In genomic region chr17:68718924-68719323, GRCh38 we compare ENCODE assay signal across 29 cellular contexts.
"Had no signal": no experiment of that assay in that cellular context is flagged by ENCODE, and none has a peak within 500 bp of the region (broad histone marks: within the 10 kb centered on the region; RNA-seq: fewer than 3 reads in every experiment).

No MANE protein-coding gene starts in this region.

- H3K9me3 ChIP-seq: ascending aorta, breast epithelium, esophagus muscularis mucosa had no signal

- H3K27ac Mint-ChIP-seq: activated CD4-positive, alpha-beta memory T cell treated with anti-CD3 and anti-CD28 coated beads for 36 hours; activated CD4-positive, alpha-beta T cell treated with anti-CD3 and anti-CD28 coated beads for 36 hours; activated CD4-positive, alpha-beta T cell treated with anti-CD3 and anti-CD28 coated beads, Interleukin-2, amount 10 ng/mL, durations not matched to agents 24 days and 14 days; activated CD8-positive, alpha-beta memory T cell treated with anti-CD3 and anti-CD28 coated beads, Interleukin-2, amount 10 ng/mL, durations not matched to agents 7 days and 5 days; activated CD8-positive, alpha-beta T cell treated with anti-CD3 and anti-CD28 coated beads, Interleukin-2, amount 10 ng/mL, durations not matched to agents 7 days and 5 days; activated naive CD4-positive, alpha-beta T cell treated with anti-CD3 and anti-CD28 coated beads, Interleukin-2, amount 10 ng/mL, durations not matched to agents 7 days and 5 days; activated naive CD4-positive, alpha-beta T cell treated with anti-CD3 and anti-CD28 coated beads, Interleukin-2, amount 50 U/mL, for 72 hours; activated naive CD8-positive, alpha-beta T cell treated with anti-CD3 and anti-CD28 coated beads, Interleukin-2, amount 10 ng/mL, durations not matched to agents 7 days and 5 days; activated T-helper 1 cell treated with anti-CD3 and anti-CD28 coated beads, Interleukin-12 subunit alpha, Interleukin-12 subunit beta, Interleukin-2, Interleukin-4 antibody, amounts not matched to agents 30 ng/mL and 10 ng/mL and 1 ng/mL, durations not matched to agents 14 hours and 24 hours and 36 hours; activated T-helper 2 cell treated with anti-CD3 and anti-CD28 coated beads, Interferon-gamma antibody, Interleukin-2, Interleukin-4, amounts not matched to agents 10 μg/mL and 5 μg/mL and 100 μg/mL, durations not matched to agents 14 hours and 24 hours and 36 hours; brain; dendritic cell treated with granulocyte-macrophage colony-stimulating factor and Interleukin-4, amounts not matched to agents 40 ng/mL and 50 ng/mL, for 4 days; effector memory CD8-positive, alpha-beta T cell had no signal

- H3K27me3 ChIP-seq: ascending aorta, breast epithelium, cardiac muscle cell had no signal

- H3K36me3 Mint-ChIP-seq: activated CD4-positive, alpha-beta memory T cell treated with anti-CD3 and anti-CD28 coated beads for 36 hours; activated CD8-positive, alpha-beta memory T cell treated with anti-CD3 and anti-CD28 coated beads, Interleukin-2, amount 10 ng/mL, durations not matched to agents 7 days and 5 days; activated naive CD4-positive, alpha-beta T cell treated with anti-CD3 and anti-CD28 coated beads, Interleukin-2, amount 10 ng/mL, durations not matched to agents 7 days and 5 days; activated naive CD4-positive, alpha-beta T cell treated with anti-CD3 and anti-CD28 coated beads, Interleukin-2, amount 50 U/mL, for 72 hours; activated naive CD8-positive, alpha-beta T cell treated with anti-CD3 and anti-CD28 coated beads, Interleukin-2, amount 10 ng/mL, durations not matched to agents 7 days and 5 days; brain had no signal

- H3K4me1 ChIP-seq: ascending aorta, breast epithelium, esophagus muscularis mucosa had no signal

- DNase-seq: activated CD4-positive, alpha-beta memory T cell treated with anti-CD3 and anti-CD28 coated beads for 36 hours; activated CD4-positive, alpha-beta T cell treated with anti-CD3 and anti-CD28 coated beads for 36 hours; activated CD4-positive, alpha-beta T cell treated with anti-CD3 and anti-CD28 coated beads, Interleukin-2, amount 10 ng/mL, durations not matched to agents 24 days and 14 days; activated CD4-positive, CD25-positive, alpha-beta regulatory T cell; activated CD4-positive, CD25-positive, alpha-beta regulatory T cell treated with anti-CD3 and anti-CD28 coated beads, Interleukin-2, amount 50 U/mL, for 72 hours; activated CD8-positive, alpha-beta memory T cell treated with anti-CD3 and anti-CD28 coated beads, Interleukin-2, amount 10 ng/mL, durations not matched to agents 7 days and 5 days; activated CD8-positive, alpha-beta memory T cell treated with anti-CD3 and anti-CD28 coated beads, Interleukin-2, amount 50 U/mL, for 4 hours; activated CD8-positive, alpha-beta T cell treated with anti-CD3 and anti-CD28 coated beads, Interleukin-2, amount 10 ng/mL, durations not matched to agents 7 days and 5 days; activated effector memory CD4-positive, alpha-beta T cell treated with anti-CD3 and anti-CD28 coated beads, Interleukin-2, amount 50 U/mL, for 16 hours; activated naive CD4-positive, alpha-beta T cell treated with anti-CD3 and anti-CD28 coated beads, Interleukin-2, amount 10 ng/mL, durations not matched to agents 7 days and 5 days; activated naive CD8-positive, alpha-beta T cell treated with anti-CD3 and anti-CD28 coated beads, Interleukin-2, amount 10 ng/mL, durations not matched to agents 7 days and 5 days; activated T-cell treated with anti-CD3 and anti-CD28 coated beads, Interleukin-2, amount 50 U/mL, for 1 hour; activated T-cell treated with anti-CD3 and anti-CD28 coated beads, Interleukin-2, amount 50 U/mL, for 48 hours; effector CD4-positive, alpha-beta T cell; effector memory CD8-positive, alpha-beta T cell; erythroblast; head of caudate nucleus; T-helper 2 cell had no signal

- H3K4me3 ChIP-seq: ascending aorta, breast epithelium, cardiac muscle cell, coronary artery, esophagus muscularis mucosa had no signal

- H3K36me3 ChIP-seq: ascending aorta, breast epithelium, cardiac muscle cell, esophagus muscularis mucosa had no signal

- ATAC-seq: activated CD4-positive, alpha-beta T cell treated with anti-CD3 and anti-CD28 coated beads for 36 hours; activated CD8-positive, alpha-beta memory T cell treated with anti-CD3 and anti-CD28 coated beads, Interleukin-2, amount 10 ng/mL, durations not matched to agents 7 days and 5 days; activated CD8-positive, alpha-beta T cell treated with anti-CD3 and anti-CD28 coated beads, Interleukin-2, amount 10 ng/mL, durations not matched to agents 7 days and 5 days; activated naive CD4-positive, alpha-beta T cell treated with anti-CD3 and anti-CD28 coated beads, Interleukin-2, amount 50 U/mL, for 72 hours; effector memory CD8-positive, alpha-beta T cell had no signal

- H3K4me1 Mint-ChIP-seq: activated CD4-positive, alpha-beta T cell treated with anti-CD3 and anti-CD28 coated beads for 36 hours; activated CD4-positive, alpha-beta T cell treated with anti-CD3 and anti-CD28 coated beads, Interleukin-2, amount 10 ng/mL, durations not matched to agents 24 days and 14 days; activated CD8-positive, alpha-beta memory T cell treated with anti-CD3 and anti-CD28 coated beads, Interleukin-2, amount 10 ng/mL, durations not matched to agents 7 days and 5 days; activated naive CD4-positive, alpha-beta T cell treated with anti-CD3 and anti-CD28 coated beads, Interleukin-2, amount 10 ng/mL, durations not matched to agents 7 days and 5 days; activated naive CD8-positive, alpha-beta T cell treated with anti-CD3 and anti-CD28 coated beads, Interleukin-2, amount 10 ng/mL, durations not matched to agents 7 days and 5 days; brain; central memory CD8-positive, alpha-beta T cell had no signal

- H3K27ac ChIP-seq: ascending aorta, breast epithelium, cardiac muscle cell, coronary artery, esophagus muscularis mucosa had no signal

- H3K9me3 Mint-ChIP-seq: activated CD4-positive, alpha-beta memory T cell treated with anti-CD3 and anti-CD28 coated beads for 36 hours; activated CD4-positive, alpha-beta T cell treated with anti-CD3 and anti-CD28 coated beads, Interleukin-2, amount 10 ng/mL, durations not matched to agents 24 days and 14 days; activated naive CD4-positive, alpha-beta T cell treated with anti-CD3 and anti-CD28 coated beads, Interleukin-2, amount 10 ng/mL, durations not matched to agents 7 days and 5 days; activated naive CD4-positive, alpha-beta T cell treated with anti-CD3 and anti-CD28 coated beads, Interleukin-2, amount 50 U/mL, for 72 hours; activated naive CD8-positive, alpha-beta T cell treated with anti-CD3 and anti-CD28 coated beads, Interleukin-2, amount 10 ng/mL, durations not matched to agents 7 days and 5 days; activated T-helper 1 cell treated with anti-CD3 and anti-CD28 coated beads, Interleukin-12 subunit alpha, Interleukin-12 subunit beta, Interleukin-2, Interleukin-4 antibody, amounts not matched to agents 30 ng/mL and 10 ng/mL and 1 ng/mL, durations not matched to agents 14 hours and 24 hours and 36 hours; activated T-helper 2 cell treated with anti-CD3 and anti-CD28 coated beads, Interferon-gamma antibody, Interleukin-2, Interleukin-4, amounts not matched to agents 10 μg/mL and 5 μg/mL and 100 μg/mL, durations not matched to agents 14 hours and 24 hours and 36 hours; brain; central memory CD8-positive, alpha-beta T cell; dendritic cell treated with granulocyte-macrophage colony-stimulating factor and Interleukin-4, amounts not matched to agents 40 ng/mL and 50 ng/mL, for 4 days; effector memory CD8-positive, alpha-beta T cell had no signal

- H3K4me3 Mint-ChIP-seq: activated CD4-positive, alpha-beta memory T cell treated with anti-CD3 and anti-CD28 coated beads for 36 hours; activated CD4-positive, alpha-beta T cell treated with anti-CD3 and anti-CD28 coated beads for 36 hours; activated CD4-positive, alpha-beta T cell treated with anti-CD3 and anti-CD28 coated beads, Interleukin-2, amount 10 ng/mL, durations not matched to agents 24 days and 14 days; activated CD8-positive, alpha-beta memory T cell treated with anti-CD3 and anti-CD28 coated beads, Interleukin-2, amount 10 ng/mL, durations not matched to agents 7 days and 5 days; activated CD8-positive, alpha-beta T cell treated with anti-CD3 and anti-CD28 coated beads, Interleukin-2, amount 10 ng/mL, durations not matched to agents 7 days and 5 days; activated naive CD4-positive, alpha-beta T cell treated with anti-CD3 and anti-CD28 coated beads, Interleukin-2, amount 10 ng/mL, durations not matched to agents 7 days and 5 days; activated naive CD8-positive, alpha-beta T cell treated with anti-CD3 and anti-CD28 coated beads, Interleukin-2, amount 10 ng/mL, durations not matched to agents 7 days and 5 days; activated T-helper 1 cell treated with anti-CD3 and anti-CD28 coated beads, Interleukin-12 subunit alpha, Interleukin-12 subunit beta, Interleukin-2, Interleukin-4 antibody, amounts not matched to agents 30 ng/mL and 10 ng/mL and 1 ng/mL, durations not matched to agents 14 hours and 24 hours and 36 hours; brain; central memory CD8-positive, alpha-beta T cell; dendritic cell treated with granulocyte-macrophage colony-stimulating factor and Interleukin-4, amounts not matched to agents 40 ng/mL and 50 ng/mL, for 4 days; effector memory CD8-positive, alpha-beta T cell had no signal
